ENCODE assay signal across 17 cellular contexts in the genomic region with DNA sequence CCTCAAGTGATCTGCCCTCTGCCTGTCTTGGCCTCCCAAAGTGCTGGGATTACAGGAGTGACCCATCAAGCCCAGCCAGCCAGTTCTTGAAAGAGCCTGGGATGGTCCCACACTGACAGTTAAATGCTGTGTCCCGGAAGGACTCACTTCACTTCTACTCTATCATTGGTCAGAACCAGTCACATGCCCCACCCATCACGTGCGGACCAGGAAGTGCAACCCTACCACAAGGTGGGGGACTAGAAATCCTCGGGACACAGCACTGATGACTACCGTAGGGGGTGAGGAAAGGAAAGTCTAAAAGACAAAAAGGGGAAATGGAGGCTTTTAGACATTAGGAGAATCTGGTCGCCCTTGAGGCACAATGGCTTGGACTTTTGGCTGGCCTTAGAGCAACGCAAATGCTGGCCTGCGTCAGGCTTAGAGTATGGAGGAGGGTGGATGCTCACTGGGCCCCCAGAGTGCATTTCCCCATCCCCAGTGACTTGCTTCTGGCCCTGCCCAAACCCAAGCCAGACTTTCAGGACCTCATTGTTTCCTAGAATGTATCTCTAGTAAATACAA.
DNase-seq lines count a peak whose midpoint lies in the region; ATAC-seq, FAIRE-seq and TF ChIP-seq lines count a peak whose summit lies in the region.
"Had no signal": no experiment of that assay in that cellular context is flagged by ENCODE, and none has a peak within 500 bp of the region (broad histone marks: within the 10 kb centered on the region; RNA-seq: fewer than 3 reads in every experiment).

No MANE protein-coding gene starts in this region.

- ATAC-seq in A549 (no peak), GM18511 (IDR thresholded peaks at IDR 0.05; ENCODE audit: unreplicated experiment) (no peak)
- ATAC-seq: PC-3 had no signal

- no peak overlapping the region for H4K8ac ChIP-seq in H1 (ENCODE audit: extremely low read depth, insufficient read depth, low read length)

- no peaks in the 10 kb centered on the region for H3K36me3 Mint-ChIP-seq in activated T-helper 1 cell treated with anti-CD3 and anti-CD28 coated beads, Interleukin-12 subunit alpha, Interleukin-12 subunit beta, Interleukin-2, Interleukin-4 antibody, amounts not matched to agents 30 ng/mL and 10 ng/mL and 1 ng/mL, durations not matched to agents 14 hours and 24 hours and 36 hours (ENCODE audit: low read depth)

- H3K4ac ChIP-seq in H1 (replicated peaks; ENCODE audit: insufficient read length, low read depth, low read length) = no peak overlapping the region

- no peak overlapping the region for H2BK12ac ChIP-seq in H1 (ENCODE audit: low read depth, low read length)

- H3K9me3 ChIP-seq in A549 (no peaks in the 10 kb centered on the region), H1 (ENCODE audit: insufficient read depth in 2 of 2, low read depth in 1 of 2, low read length in 1 of 2) (no peaks in the 10 kb centered on the region)
- H3K9me3 ChIP-seq: Caco-2, SJCRH30 had no signal

- no peak overlapping the region for H3K4me2 ChIP-seq in A549
- no peak overlapping the region for H3K4me2 ChIP-seq in H1 (ENCODE audit: insufficient read depth in 1 of 2, low read depth in 2 of 2, low read length in 2 of 2)

- peaks cover 6% of the 10 kb centered on the region; the same call in 1 of the 2 replicates for H3K23me2 ChIP-seq in H1 (ENCODE audit: low read depth, low read length)

- WGBS in A549 (ENCODE audit: missing lambda C conversion rate) = 48% methylated on average over 7 of the region's 8 CpGs
- WGBS in H1 (ENCODE audit: extremely low coverage in 1 of 2, insufficient coverage in 1 of 2, insufficient read length in 1 of 2, insufficient replicate concordance in 2 of 2, low coverage in 1 of 2, low lambda C conversion rate in 2 of 2, missing lambda C conversion rate in 1 of 2), 2 experiments = 87% methylated on average over 8 of the region's 8 CpGs; no CpG with 5 or more reads in 1 of the 2 experiments

- TF ChIP-seq POLR2A in A549 (IDR thresholded peaks at IDR 0.05; ENCODE audit: low read length) = no peak
- TF ChIP-seq POLR2A in NB4 (IDR thresholded peaks at IDR 0.05; ENCODE audit: extremely low read depth, insufficient read length) = no peak
- no peak for TF ChIP-seq POLR2A in H1 (IDR thresholded peaks at IDR 0.05; ENCODE audit: control extremely low read depth in 1 of 2, low read depth in 2 of 2, low read length in 2 of 2)

- H3K27me3 Mint-ChIP-seq in activated T-helper 1 cell treated with anti-CD3 and anti-CD28 coated beads, Interleukin-12 subunit alpha, Interleukin-12 subunit beta, Interleukin-2, Interleukin-4 antibody, amounts not matched to agents 30 ng/mL and 10 ng/mL and 1 ng/mL, durations not matched to agents 14 hours and 24 hours and 36 hours (ENCODE audit: insufficient read depth) = peaks cover 28% of the 10 kb centered on the region

- TF ChIP-seq CTCF in A549 (IDR thresholded peaks at IDR 0.05) (no peak), NB4 (IDR thresholded peaks at IDR 0.05; ENCODE audit: low read depth, low read length) (no peak), H1 (IDR thresholded peaks at IDR 0.05; ENCODE audit: control extremely low read depth in 1 of 3, insufficient read depth in 1 of 3, low read depth in 1 of 3, low read length in 3 of 3) (no peak)

- peaks cover 7% of the 10 kb centered on the region for H3K4me1 Mint-ChIP-seq in activated T-helper 1 cell treated with anti-CD3 and anti-CD28 coated beads, Interleukin-12 subunit alpha, Interleukin-12 subunit beta, Interleukin-2, Interleukin-4 antibody, amounts not matched to agents 30 ng/mL and 10 ng/mL and 1 ng/mL, durations not matched to agents 14 hours and 24 hours and 36 hours (ENCODE audit: low read depth)

- H3K79me1 ChIP-seq in H1 (ENCODE audit: low read depth, low read length) = no peaks in the 10 kb centered on the region

- H3K4me3 ChIP-seq in A549 = no peak overlapping the region
- H3K4me3 ChIP-seq in H7 (ENCODE audit: insufficient read depth, low read depth, low read length) = no peak overlapping the region
- H3K4me3 ChIP-seq in NB4 (ENCODE audit: low read depth, low read length) = no peak overlapping the region
- H3K4me3 ChIP-seq in H1 (ENCODE audit: extremely low read depth in 1 of 4, insufficient read depth in 2 of 4, low read depth in 3 of 4, low read length in 4 of 4) = no peak overlapping the region
- H3K4me3 ChIP-seq: SJCRH30 had no signal

- H3K18ac ChIP-seq in H1 (ENCODE audit: extremely low read depth, low read length) = no peak overlapping the region

- H3K9me3 Mint-ChIP-seq in activated T-helper 1 cell treated with anti-CD3 and anti-CD28 coated beads, Interleukin-12 subunit alpha, Interleukin-12 subunit beta, Interleukin-2, Interleukin-4 antibody, amounts not matched to agents 30 ng/mL and 10 ng/mL and 1 ng/mL, durations not matched to agents 14 hours and 24 hours and 36 hours = peaks cover 2% of the 10 kb centered on the region

- TF ChIP-seq RAD21 in A549 (conservative IDR thresholded peaks at IDR 0.05 in 1 of 2, IDR thresholded peaks at IDR 0.05 in 1 of 2) (no peak), H1 (IDR thresholded peaks at IDR 0.05 in 1 of 2, conservative IDR thresholded peaks at IDR 0.05 in 1 of 2; ENCODE audit: low read depth in 2 of 2, low read length in 2 of 2) (no peak)

- DNase-seq in A549 (ENCODE audit: low read depth in 1 of 2, low spot score in 1 of 2) = peak in 1 of 2 experiments; percentile 26
- peak; percentile 56 for DNase-seq in H7
- peak; percentile 11 for DNase-seq in NB4 (ENCODE audit: low read depth)
- DNase-seq in H1 (ENCODE audit: low read depth in 1 of 2, low spot score in 2 of 2) = no peak
- DNase-seq in activated T-helper 1 cell treated with anti-CD3 and anti-CD28 coated beads, Interleukin-12 subunit alpha, Interleukin-12 subunit beta, Interleukin-2, Interleukin-4 antibody, amounts not matched to agents 30 ng/mL and 10 ng/mL and 1 ng/mL, durations not matched to agents 14 hours and 24 hours and 36 hours (ENCODE audit: low spot score) = no peak
- no peak for DNase-seq in activated T-cell treated with anti-CD3 and anti-CD28 coated beads, Interleukin-2, amount 50 U/mL, for 1 hour
- DNase-seq in KBM-7 = no peak
- DNase-seq: AML-193, Caco-2, NCI-H1417, NCI-H1930, NCI-H2171, NCI-H446 treated with DMSO at 0.1 percent for 48 hours, PC-3 had no signal

- H2AK5ac ChIP-seq in H1 (ENCODE audit: low read depth, low read length) = no peak overlapping the region

- no peak overlapping the region for H3K4me3 Mint-ChIP-seq in activated T-helper 1 cell treated with anti-CD3 and anti-CD28 coated beads, Interleukin-12 subunit alpha, Interleukin-12 subunit beta, Interleukin-2, Interleukin-4 antibody, amounts not matched to agents 30 ng/mL and 10 ng/mL and 1 ng/mL, durations not matched to agents 14 hours and 24 hours and 36 hours

- no peak overlapping the region for H2BK120ac ChIP-seq in H1 (replicated peaks; ENCODE audit: low read depth, low read length)

- no peaks in the 10 kb centered on the region for H3K4me1 ChIP-seq in A549
- no peaks in the 10 kb centered on the region for H3K4me1 ChIP-seq in H1 (replicated peaks in 1 of 4; ENCODE audit: control insufficient read depth in 3 of 4, insufficient read depth in 4 of 4, low read length in 3 of 4)
- H3K4me1 ChIP-seq: Caco-2, SJCRH30 had no signal

- H3K56ac ChIP-seq in H1 (replicated peaks; ENCODE audit: insufficient read length, low read depth, low read length) = no peak overlapping the region

- no peak for TF ChIP-seq EP300 in A549 (IDR thresholded peaks at IDR 0.05)
- no peak for TF ChIP-seq EP300 in H1 (IDR thresholded peaks at IDR 0.05; ENCODE audit: borderline replicate concordance in 1 of 2, low read depth in 2 of 2, low read length in 2 of 2)

- H3K79me2 ChIP-seq in H1 (ENCODE audit: control insufficient read depth in 1 of 2, insufficient read depth in 2 of 2, low read length in 2 of 2) = no peaks in the 10 kb centered on the region; a peak in 1 of 4 replicates

- H3K36me3 ChIP-seq in H7 (replicated peaks; ENCODE audit: control insufficient read depth, insufficient read depth, low read length) (no peaks in the 10 kb centered on the region), H1 (ENCODE audit: control insufficient read depth in 2 of 4, insufficient read depth in 4 of 4, low read length in 3 of 4) (no peaks in the 10 kb centered on the region)
- H3K36me3 ChIP-seq: SJCRH30 had no signal

- no peak overlapping the region for H4K5ac ChIP-seq in H1 (ENCODE audit: insufficient read length, low read depth, low read length)

- no peaks in the 10 kb centered on the region for H4K20me1 ChIP-seq in H1 (replicated peaks in 1 of 2; ENCODE audit: control insufficient read depth in 1 of 2, insufficient read depth in 2 of 2, low read length in 2 of 2)

- no peak overlapping the region for H2BK15ac ChIP-seq in H1 (ENCODE audit: low read length)

- intact Hi-C loops in activated T-helper 1 cell treated with anti-CD3 and anti-CD28 coated beads, Interleukin-12 subunit alpha, Interleukin-12 subunit beta, Interleukin-2, Interleukin-4 antibody, amounts not matched to agents 30 ng/mL and 10 ng/mL and 1 ng/mL, durations not matched to agents 14 hours and 24 hours and 36 hours (cut with micrococcal nuclease) = no loop called here

- no peak overlapping the region for H3K14ac ChIP-seq in H1 (ENCODE audit: insufficient read length)

- H3K9ac ChIP-seq in H1 (replicated peaks in 1 of 4; ENCODE audit: extremely low read depth in 1 of 4, low read depth in 3 of 4, low read length in 3 of 4) = no peak overlapping the region

- H3K27ac Mint-ChIP-seq in activated T-helper 1 cell treated with anti-CD3 and anti-CD28 coated beads, Interleukin-12 subunit alpha, Interleukin-12 subunit beta, Interleukin-2, Interleukin-4 antibody, amounts not matched to agents 30 ng/mL and 10 ng/mL and 1 ng/mL, durations not matched to agents 14 hours and 24 hours and 36 hours = no peak overlapping the region

- in situ Hi-C loops in KBM-7 (cut with MboI; ENCODE audit: low pct_unique_long_range_greater_than_20kb, low sequenced_read_pairs) = loop anchor here (25.0 kb wide), 2 partner anchors 730 to 880 kb away; no protein-coding TSS in a partner anchor

- POLR2A ChIA-PET in A549 (lab: Yijun Ruan, JAX) (no interaction called here), H1 (lab: Charles Lee; ENCODE audit: partially characterized antibody) (no interaction called here)

- H3K27me3 ChIP-seq in H7 (ENCODE audit: control insufficient read depth, insufficient read depth, low read length) (peaks cover 19% of the 10 kb centered on the region), H1 (replicated peaks in 1 of 4; ENCODE audit: control insufficient read depth in 3 of 4, extremely low read depth in 1 of 4, insufficient read depth in 3 of 4, low read length in 3 of 4) (peaks cover 3 to 17% (median 14%) of the 10 kb centered on the region in 4 experiments)
- H3K27me3 ChIP-seq: SJCRH30 had no signal

- peak overlapping the region; percentile 22 for H4K91ac ChIP-seq in H1 (replicated peaks; ENCODE audit: insufficient read length, low read length)

- no peak for FAIRE-seq in A549 (lab: Jason Lieb, UNC)
- FAIRE-seq in H1 (lab: Jason Lieb, UNC) = no peak

- no peak overlapping the region for H2BK20ac ChIP-seq in H1 (ENCODE audit: low read length)

- no peak overlapping the region for H3K23ac ChIP-seq in H1 (ENCODE audit: insufficient read length)

- CTCF ChIA-PET in A549 (lab: Yijun Ruan, JAX) (no interaction called here), H1 (lab: Charles Lee; ENCODE audit: partially characterized antibody) (no interaction called here)

- 0 out of 2 replicates have a peak overlapping the region, but pooled peaks have one; percentile 48 for H2AFZ ChIP-seq in H1 (ENCODE audit: low read length)

- H3K27ac ChIP-seq in A549 (no peak overlapping the region), H1 (ENCODE audit: low read depth, low read length) (no peak overlapping the region)
- H3K27ac ChIP-seq: RWPE1, SJCRH30 had no signal

- H2BK5ac ChIP-seq in H1 (ENCODE audit: low read depth, low read length) = no peak overlapping the region

Comparison
In these comparisons a context has a peak if more than half of its experiments do, and no peak if none do; other contexts are left out.
1. DNase-seq: peak in H7 (single experiment) and NB4 (single experiment); none in H1 (0 of 2), activated T-helper 1 cell treated with anti-CD3 and anti-CD28 coated beads, Interleukin-12 subunit alpha, Interleukin-12 subunit beta, Interleukin-2, Interleukin-4 antibody, amounts not matched to agents 30 ng/mL and 10 ng/mL and 1 ng/mL, durations not matched to agents 14 hours and 24 hours and 36 hours (single experiment), activated T-cell treated with anti-CD3 and anti-CD28 coated beads, Interleukin-2, amount 50 U/mL, for 1 hour (single experiment) and KBM-7 (single experiment).